9 cellular contexts compared by ENCODE assay signal in the genomic region with DNA sequence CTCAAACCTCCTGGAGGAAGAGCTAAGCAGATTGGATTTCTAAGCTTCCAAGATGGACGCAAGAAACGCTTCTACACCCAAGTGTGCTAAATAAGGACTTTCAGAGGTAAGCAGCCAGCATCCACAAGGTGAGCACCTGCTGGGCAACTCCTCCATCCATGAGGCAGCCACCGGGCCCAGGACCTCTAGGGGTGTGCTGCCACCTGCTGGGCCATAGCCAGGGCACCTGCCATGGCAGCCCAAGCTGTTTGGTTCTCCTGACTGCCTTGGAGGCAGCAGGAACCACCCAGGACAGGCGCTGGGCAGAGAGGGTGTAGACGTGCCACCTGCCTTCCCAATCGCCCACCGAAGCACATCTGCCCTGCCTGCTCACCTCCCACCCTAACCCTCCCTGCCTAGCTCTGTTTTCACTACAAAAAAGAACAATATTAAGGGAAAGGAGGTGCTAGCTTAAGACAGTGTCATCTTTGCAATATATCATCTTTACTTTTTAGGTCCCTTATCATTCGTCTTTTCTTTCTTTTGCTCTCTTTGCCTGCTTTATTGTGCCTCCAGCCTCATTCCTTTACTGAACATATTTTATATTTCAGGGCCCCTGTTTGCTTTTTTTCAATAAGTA. TPM values are rescaled to one million over a fixed set of nuclear protein-coding genes. Genes with fewer than 3 reads are reported as not detected.
DNase-seq lines count a peak whose midpoint lies in the region; ATAC-seq, FAIRE-seq and TF ChIP-seq lines count a peak whose summit lies in the region.
"Had no signal": no experiment of that assay in that cellular context is flagged by ENCODE, and none has a peak within 500 bp of the region (broad histone marks: within the 10 kb centered on the region; RNA-seq: fewer than 3 reads in every experiment).

No MANE protein-coding gene starts in this region.

- DNase-seq in GDM1 (lab: John Stamatoyannopoulos, UW) (peak; percentile 52), NCI-H226 (peak; percentile 30), pancreas (peak; percentile 71 to 94 (median 86)), aorta (no peak), hippocampal formation (lab: John Stamatoyannopoulos, UW) (no peak)
- peak; percentile 59 to 77 for DNase-seq in activated CD4-positive, alpha-beta T cell treated with anti-CD3 and anti-CD28 coated beads, Interleukin-2, amount 50 U/mL, for 24 hours (ENCODE audit: low read depth in 1 of 2, low spot score in 1 of 2)
- peak; percentile 76 to 81 (median 77) for DNase-seq in effector memory CD8-positive, alpha-beta T cell

- no peaks in the 10 kb centered on the region for H3K27me3 ChIP-seq in pancreas
- no peaks in the 10 kb centered on the region for H3K27me3 ChIP-seq in aorta (ENCODE audit: control insufficient read depth in 1 of 2, insufficient read depth in 2 of 2, low read length in 1 of 2)

- WGBS in pancreas, 2 donors: 15 to 18% methylated on average over 8 of the region's 8 CpGs
- WGBS in aorta, 2 donors: 71 to 72% methylated on average over 8 of the region's 8 CpGs

- H3K36me3 ChIP-seq in pancreas: peaks cover 0 to 11% (median 0%) of the 10 kb centered on the region in 3 donors
- H3K36me3 ChIP-seq in aorta (ENCODE audit: control insufficient read depth in 1 of 2, insufficient read depth in 2 of 2, low read length in 1 of 2): peaks cover 0 to 2% of the 10 kb centered on the region in 2 donors

- FAIRE-seq in pancreas (lab: Jason Lieb, UNC): no peak
- FAIRE-seq: TTC549 had no signal

- intact Hi-C loops in pancreas (cut with DNase I): no loop called here
- intact Hi-C loops in aorta (cut with DNase I): no loop called here

- H3K36me3 Mint-ChIP-seq in effector memory CD8-positive, alpha-beta T cell (ENCODE audit: insufficient read depth): peaks cover 6% of the 10 kb centered on the region

- H3K27ac Mint-ChIP-seq in effector memory CD8-positive, alpha-beta T cell: peak overlapping the region in 1 of 2 donors; percentile 4

- no peak overlapping the region for H3K4me3 Mint-ChIP-seq in effector memory CD8-positive, alpha-beta T cell

- H3K4me1 ChIP-seq in pancreas (peaks cover 25 to 28% (median 26%) of the 10 kb centered on the region in 3 donors), aorta (ENCODE audit: control insufficient read depth in 1 of 2, insufficient read depth in 2 of 2, low read length in 2 of 2) (no peaks in the 10 kb centered on the region)

- no peaks in the 10 kb centered on the region for H3K9me3 Mint-ChIP-seq in effector memory CD8-positive, alpha-beta T cell

- H3K9me3 ChIP-seq in pancreas: no peaks in the 10 kb centered on the region
- no peaks in the 10 kb centered on the region for H3K9me3 ChIP-seq in aorta (ENCODE audit: control insufficient read depth, low read length)

- H3K4me1 Mint-ChIP-seq in effector memory CD8-positive, alpha-beta T cell (ENCODE audit: low read depth in 2 of 2): peaks cover 12 to 25% of the 10 kb centered on the region in 2 donors

- peak; percentile 73 to 78 (median 76) for TF ChIP-seq CTCF in pancreas (IDR thresholded peaks at IDR 0.05)

- H3K27ac ChIP-seq in pancreas: no peak overlapping the region
- H3K27ac ChIP-seq in aorta (ENCODE audit: low read depth in 1 of 2, low read length in 2 of 2): no peak overlapping the region

- peak; percentile 74 for ATAC-seq in HG02623 (IDR thresholded peaks at IDR 0.05; ENCODE audit: unreplicated experiment)
- peak; percentile 91 for ATAC-seq in effector memory CD8-positive, alpha-beta T cell (replicated peaks)
- ATAC-seq in pancreas: peak; percentile 73 to 93 (median 88)
- peak; percentile 59 for ATAC-seq in aorta (ENCODE audit: low FRiP score)

- H3K27me3 Mint-ChIP-seq in effector memory CD8-positive, alpha-beta T cell: no peaks in the 10 kb centered on the region

- H3K4me3 ChIP-seq in pancreas (no peak overlapping the region), aorta (ENCODE audit: low read length in 2 of 2) (no peak overlapping the region)

RNA-seq across cellular contexts. Expression of a gene that starts 12.9 kb away (rescaled TPM):
- under 1 TPM in 5 of 6 donors, not detected in 1; 0.06 to 0.23 (median 0.12) TPM for total RNA-seq in pancreas
- under 1 TPM; 0.16 to 0.46 TPM for polyA plus RNA-seq in pancreas
- under 1 TPM; 0.19 to 0.87 TPM for total RNA-seq in aorta
- under 1 TPM in 1 of 2 donors, not detected in 1; 0.97 TPM for polyA plus RNA-seq in aorta

RNA-seq across cellular contexts. Expression of a gene that starts 18.9 kb away (rescaled TPM):
- total RNA-seq in pancreas (10 to 100 TPM in 1 of 6 donors, 1 to 10 TPM in 5; 4.9 to 10.8 (median 7.4) TPM), aorta (1 to 10 TPM; 4.5 to 7.7 TPM)
- polyA plus RNA-seq in pancreas (10 to 100 TPM; 13.8 to 21.4 TPM), aorta (10 to 100 TPM; 21.0 to 48.2 TPM)

RNA-seq across cellular contexts. Expression of a gene that starts 24.2 kb away (rescaled TPM):
- total RNA-seq in pancreas (10 to 100 TPM in 2 of 6 donors, 1 to 10 TPM in 4; 7.4 to 14.4 (median 8.2) TPM), aorta (10 to 100 TPM in 1 of 2 donors, 1 to 10 TPM in 1; 9.3 to 17.4 TPM)
- polyA plus RNA-seq in pancreas (10 to 100 TPM; 19.0 to 27.3 TPM), aorta (10 to 100 TPM; 14.5 to 48.0 TPM)

RNA-seq across cellular contexts. Expression of a gene that starts 24.6 kb away (rescaled TPM):
- total RNA-seq in pancreas (10 to 100 TPM; 12.2 to 23.1 (median 14.8) TPM), aorta (10 to 100 TPM; 29.4 to 34.7 TPM)
- polyA plus RNA-seq in pancreas (10 to 100 TPM; 54.9 to 57.6 TPM), aorta (10 to 100 TPM; 20.5 to 75.9 TPM)

RNA-seq across cellular contexts. Expression of a gene that starts 27.7 kb away (rescaled TPM):
- total RNA-seq in pancreas: 10 to 100 TPM; 16.6 to 21.2 (median 17.2) TPM
- 10 to 100 TPM; 11.9 to 21.3 TPM for polyA plus RNA-seq in pancreas
- total RNA-seq in aorta: 10 to 100 TPM; 21.1 to 29.1 TPM
- polyA plus RNA-seq in aorta: 10 to 100 TPM; 27.3 to 29.2 TPM

Comparison
In these comparisons a context has a peak if more than half of its experiments do, and no peak if none do; other contexts are left out.
1. DNase-seq: peak in GDM1 (single experiment), NCI-H226 (single experiment), activated CD4-positive, alpha-beta T cell treated with anti-CD3 and anti-CD28 coated beads, Interleukin-2, amount 50 U/mL, for 24 hours (2 of 2), effector memory CD8-positive, alpha-beta T cell (3 of 3) and pancreas (6 of 6); none in aorta (0 of 2) and hippocampal formation (0 of 2).
2. Peak in every context shown above with its lines, with median percentiles within 50 percentile points of each other: ATAC-seq.